ENCODE assay signal across 14 cellular contexts in the genomic region with DNA sequence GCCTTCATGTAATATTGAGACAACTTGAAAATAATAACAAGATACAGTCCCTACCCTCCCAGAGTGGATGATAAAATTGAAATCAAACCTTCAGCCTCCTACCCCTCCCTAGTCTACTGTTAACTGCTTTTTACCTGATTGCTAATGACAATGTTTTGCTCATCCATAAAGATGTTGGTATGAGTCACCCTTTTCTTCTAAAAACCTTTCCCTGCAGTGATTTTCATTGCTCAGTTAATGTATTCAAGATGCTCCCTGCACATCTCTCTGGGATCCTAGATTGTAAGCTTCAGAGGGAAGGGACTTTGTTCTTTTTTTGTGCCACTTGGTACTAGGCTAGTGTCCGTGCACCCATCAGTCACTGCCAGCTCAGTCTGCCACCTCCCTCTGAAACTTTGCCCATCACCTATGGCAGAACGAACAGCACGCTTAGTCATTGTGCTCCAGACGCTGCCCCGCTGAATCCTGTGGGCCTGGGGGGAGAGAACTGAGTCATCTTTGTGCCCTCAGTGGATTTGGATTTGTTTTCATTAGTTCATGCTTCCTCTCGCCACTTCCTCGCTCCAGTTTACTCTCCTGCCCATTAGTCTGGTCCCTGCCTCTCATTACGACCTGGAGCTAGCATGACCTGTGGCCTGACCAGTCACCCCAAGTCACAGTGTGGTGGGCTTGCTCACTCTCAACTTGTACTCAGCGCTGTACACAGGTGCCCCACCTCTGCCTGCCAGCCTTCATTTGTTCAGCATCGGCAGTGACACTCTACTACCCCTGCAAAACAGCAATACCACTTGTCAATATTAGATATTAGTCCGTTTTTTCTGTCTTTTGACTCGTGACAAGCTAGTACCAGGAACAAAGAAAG.
DNase-seq lines count a peak whose midpoint lies in the region; ATAC-seq and TF ChIP-seq lines count a peak whose summit lies in the region.
"Had no signal": no experiment of that assay in that cellular context is flagged by ENCODE, and none has a peak within 500 bp of the region (broad histone marks: within the 10 kb centered on the region; RNA-seq: fewer than 3 reads in every experiment).

No MANE protein-coding gene starts in this region.

- DNase-seq in ELR (ENCODE audit: low read depth), result peak; percentile 91
- DNase-seq in PC-3, result peak; percentile 88
- peak in 1 of 10 donors; percentile 67 for DNase-seq in dorsolateral prefrontal cortex
- DNase-seq in progenitor cell of endocrine pancreas (ENCODE audit: low spot score, unreplicated experiment), result no peak
- DNase-seq in NCI-H1105 treated with DMSO at 0.1 percent for 48 hours (lab: John Stamatoyannopoulos, UW), result no peak
- no peak for DNase-seq in gastrocnemius medialis
- no peak for DNase-seq in uterus
- DNase-seq: activated naive CD4-positive, alpha-beta T cell treated with anti-CD3 and anti-CD28 coated beads, Interleukin-2, amount 10 ng/mL, durations not matched to agents 7 days and 5 days; lower lobe of right lung; MM.1S; NCI-H748 treated with DMSO at 0.1 percent for 48 hours; stimulated activated naive CD8-positive, alpha-beta T cell treated with anti-CD3 and anti-CD28 coated beads, Interleukin-15, Interleukin-2, amounts not matched to agents 100 U/mL and 50 U/mL, for 24 hours had no signal

- H3K27me3 ChIP-seq in PC-3 (ENCODE audit: low read length), result no peaks in the 10 kb centered on the region
- no peaks in the 10 kb centered on the region for H3K27me3 ChIP-seq in dorsolateral prefrontal cortex
- H3K27me3 ChIP-seq in gastrocnemius medialis, result no peaks in the 10 kb centered on the region
- no peaks in the 10 kb centered on the region for H3K27me3 ChIP-seq in uterus

- no peaks in the 10 kb centered on the region for H3K79me2 ChIP-seq in PC-3 (ENCODE audit: low read length)

- no peaks in the 10 kb centered on the region for H3F3A ChIP-seq in PC-3 (ENCODE audit: low read length, unreplicated experiment)

- TF ChIP-seq POLR2A in gastrocnemius medialis (IDR thresholded peaks at IDR 0.05), result no peak
- TF ChIP-seq POLR2A in uterus (IDR thresholded peaks at IDR 0.05), result no peak

- H3K9me3 ChIP-seq in PC-3 (ENCODE audit: low read length) (no peaks in the 10 kb centered on the region), gastrocnemius medialis (no peaks in the 10 kb centered on the region), uterus (no peaks in the 10 kb centered on the region)
- H3K9me3 ChIP-seq: lower lobe of right lung had no signal

- peaks cover 19% of the 10 kb centered on the region for H3K4me1 ChIP-seq in PC-3 (ENCODE audit: insufficient read depth, low read length)
- no peaks in the 10 kb centered on the region for H3K4me1 ChIP-seq in gastrocnemius medialis
- H3K4me1 ChIP-seq in uterus, result no peaks in the 10 kb centered on the region
- H3K4me1 ChIP-seq: lower lobe of right lung had no signal

- H3K27ac Mint-ChIP-seq in progenitor cell of endocrine pancreas, result peak overlapping the region; percentile 35
- H3K27ac Mint-ChIP-seq: activated naive CD4-positive, alpha-beta T cell treated with anti-CD3 and anti-CD28 coated beads, Interleukin-2, amount 10 ng/mL, durations not matched to agents 7 days and 5 days had no signal

- no peak overlapping the region for H3K4me3 Mint-ChIP-seq in progenitor cell of endocrine pancreas (ENCODE audit: low read depth)
- H3K4me3 Mint-ChIP-seq: activated naive CD4-positive, alpha-beta T cell treated with anti-CD3 and anti-CD28 coated beads, Interleukin-2, amount 10 ng/mL, durations not matched to agents 7 days and 5 days had no signal

- H3K27me3 Mint-ChIP-seq in progenitor cell of endocrine pancreas, result no peaks in the 10 kb centered on the region
- H3K27me3 Mint-ChIP-seq: activated naive CD4-positive, alpha-beta T cell treated with anti-CD3 and anti-CD28 coated beads, Interleukin-2, amount 10 ng/mL, durations not matched to agents 7 days and 5 days had no signal

- no peak overlapping the region for H2AFZ ChIP-seq in PC-3 (ENCODE audit: low read length)

- ATAC-seq in PC-3, result peak; percentile 97
- no peak for ATAC-seq in gastrocnemius medialis
- ATAC-seq in GM19452 (IDR thresholded peaks at IDR 0.05; ENCODE audit: unreplicated experiment), result no peak
- ATAC-seq: lower lobe of right lung; stimulated activated naive CD8-positive, alpha-beta T cell treated with anti-CD3 and anti-CD28 coated beads, Interleukin-15, Interleukin-2, amounts not matched to agents 100 U/mL and 50 U/mL, for 24 hours had no signal

- no peaks in the 10 kb centered on the region for H3K4me1 Mint-ChIP-seq in progenitor cell of endocrine pancreas (ENCODE audit: low read depth)
- H3K4me1 Mint-ChIP-seq: activated naive CD4-positive, alpha-beta T cell treated with anti-CD3 and anti-CD28 coated beads, Interleukin-2, amount 10 ng/mL, durations not matched to agents 7 days and 5 days had no signal

- no peaks in the 10 kb centered on the region for H4K20me1 ChIP-seq in PC-3 (ENCODE audit: low read length)

- CTCF ChIA-PET in PC-3 (lab: Charles Lee), result interaction anchor here (0.5 kb wide), 1 partner anchor 196 kb away, joined by 3 read pairs; no protein-coding TSS in a partner anchor

- 0 out of 2 replicates have a peak, but pooled peaks cover 4% of the 10 kb centered on the region for H3K36me3 ChIP-seq in PC-3 (ENCODE audit: low read depth, low read length)
- H3K36me3 ChIP-seq in gastrocnemius medialis, result peaks cover 0 to 41% of the 10 kb centered on the region in 2 donors
- no peaks in the 10 kb centered on the region for H3K36me3 ChIP-seq in uterus

- H3K4me2 ChIP-seq in PC-3 (ENCODE audit: low read length), result peak overlapping the region; percentile 69

- intact Hi-C loops in PC-3 (cut with micrococcal nuclease) (no loop called here), dorsolateral prefrontal cortex (cut with DNase I) (no loop called here), gastrocnemius medialis (cut with DNase I; ENCODE audit: low total_unique reads) (no loop called here), uterus (cut with DNase I; ENCODE audit: low total_unique reads) (no loop called here)

- in situ Hi-C loops in gastrocnemius medialis (cut with MboI; ENCODE audit: low sequenced_read_pairs in 4 of 4), result no loop called here

- no TSS peak for BruUV-seq in PC-3 (replicated peaks; lab: Mats Ljungman, UMichigan)

- POLR2A ChIA-PET in PC-3 (lab: Charles Lee; ENCODE audit: unreplicated experiment), result no interaction called here

- H3K36me3 Mint-ChIP-seq in progenitor cell of endocrine pancreas (ENCODE audit: insufficient read depth), result peaks cover 43% of the 10 kb centered on the region

- no peaks in the 10 kb centered on the region for H3K9me2 ChIP-seq in PC-3 (replicated peaks; ENCODE audit: low read length)

- peak overlapping the region; percentile 24; the same call in 1 of the 2 replicates for H3K9ac ChIP-seq in PC-3 (ENCODE audit: low read length)

- H3K4me3 ChIP-seq in PC-3 (ENCODE audit: low read length) (0 out of 2 replicates have a peak overlapping the region, but pooled peaks have one; percentile 15), dorsolateral prefrontal cortex (no peak overlapping the region), gastrocnemius medialis (no peak overlapping the region), uterus (no peak overlapping the region)
- H3K4me3 ChIP-seq: lower lobe of right lung had no signal

- H3K9me3 Mint-ChIP-seq in progenitor cell of endocrine pancreas (ENCODE audit: low read depth), result peaks cover 3% of the 10 kb centered on the region
- H3K9me3 Mint-ChIP-seq: activated naive CD4-positive, alpha-beta T cell treated with anti-CD3 and anti-CD28 coated beads, Interleukin-2, amount 10 ng/mL, durations not matched to agents 7 days and 5 days had no signal

- TF ChIP-seq CTCF in PC-3 (conservative IDR thresholded peaks at IDR 0.05; ENCODE audit: low read depth, low read length) (no peak), dorsolateral prefrontal cortex (IDR thresholded peaks at IDR 0.05 in 54 of 56, conservative IDR thresholded peaks at IDR 0.05 in 2 of 56; ENCODE audit: low read depth in 1 of 56, partially characterized antibody in 56 of 56) (no peak), progenitor cell of endocrine pancreas (IDR thresholded peaks at IDR 0.05; ENCODE audit: unreplicated experiment) (no peak), gastrocnemius medialis (IDR thresholded peaks at IDR 0.05 in 4 of 5, conservative IDR thresholded peaks at IDR 0.05 in 1 of 5) (no peak), uterus (IDR thresholded peaks at IDR 0.05) (no peak)

- peak overlapping the region; percentile 75 for H3K27ac ChIP-seq in PC-3 (ENCODE audit: low read length)
- peak overlapping the region in 32 of 59 donors; percentile 1 to 67 (median 44) for H3K27ac ChIP-seq in dorsolateral prefrontal cortex
- H3K27ac ChIP-seq in gastrocnemius medialis, result no peak overlapping the region
- H3K27ac ChIP-seq in uterus, result no peak overlapping the region
- H3K27ac ChIP-seq: lower lobe of right lung, VCaP had no signal

Comparison
In these comparisons a context has a peak if more than half of its experiments do, and no peak if none do; other contexts are left out.
1. DNase-seq: peak in ELR (single experiment) and PC-3 (single experiment); none in progenitor cell of endocrine pancreas (single experiment), NCI-H1105 treated with DMSO at 0.1 percent for 48 hours (single experiment), gastrocnemius medialis (0 of 2) and uterus (0 of 2).
2. H3K27ac ChIP-seq: peak in PC-3 (single experiment) and dorsolateral prefrontal cortex (32 of 59); none in gastrocnemius medialis (0 of 4) and uterus (0 of 2).